ENCODE assay signal across 16 cellular contexts in the genomic region with DNA sequence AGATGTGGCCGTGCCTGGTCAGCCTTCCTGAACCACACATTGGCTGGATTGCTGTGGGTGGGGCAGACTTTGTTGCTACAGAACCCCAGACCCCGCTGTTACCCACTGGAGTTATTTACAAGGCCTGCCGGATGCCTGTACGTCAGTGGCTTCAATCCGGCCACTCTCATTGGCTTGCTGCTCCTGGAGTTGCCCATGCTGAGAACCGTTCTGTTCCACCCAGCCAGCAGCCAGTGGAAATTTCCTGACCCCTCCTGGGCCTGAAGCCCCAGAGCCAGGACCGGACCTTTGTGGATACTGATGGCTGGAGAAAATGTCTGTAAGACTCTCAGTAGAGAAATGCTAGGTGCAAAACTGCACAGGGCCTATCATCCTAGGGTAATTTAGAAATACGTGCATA.
DNase-seq lines count a peak whose midpoint lies in the region; FAIRE-seq and TF ChIP-seq lines count a peak whose summit lies in the region.
"Had no signal": no experiment of that assay in that cellular context is flagged by ENCODE, and none has a peak within 500 bp of the region (broad histone marks: within the 10 kb centered on the region; RNA-seq: fewer than 3 reads in every experiment).

No MANE protein-coding gene starts in this region.

- no peak overlapping the region for H2AFZ ChIP-seq in neuronal stem cell (ENCODE audit: low read length)

- H3K4ac ChIP-seq in neuronal stem cell (ENCODE audit: low read length) = no peak overlapping the region

- no peaks in the 10 kb centered on the region for H3K36me3 ChIP-seq in neuronal stem cell (replicated peaks in 1 of 2; ENCODE audit: control insufficient read depth in 2 of 2, insufficient read depth in 2 of 2, low read length in 2 of 2)

- intact Hi-C loops in CD14-positive monocyte (cut with micrococcal nuclease) = no loop called here

- H3K4me1 Mint-ChIP-seq in CD14-positive monocyte = no peaks in the 10 kb centered on the region
- H3K4me1 Mint-ChIP-seq: CD4-positive, alpha-beta memory T cell had no signal

- no peak overlapping the region for H2BK120ac ChIP-seq in neuronal stem cell (ENCODE audit: low read depth, low read length)

- H3K27me3 ChIP-seq in neuronal stem cell (ENCODE audit: control insufficient read depth in 3 of 3, insufficient read depth in 3 of 3, low read depth in 1 of 3, low read length in 3 of 3) = peaks cover 0 to 6% (median 2%) of the 10 kb centered on the region in 3 experiments

- H4K8ac ChIP-seq in neuronal stem cell (ENCODE audit: low read depth, low read length) = no peak overlapping the region

- no peak overlapping the region for H2AK5ac ChIP-seq in neuronal stem cell (ENCODE audit: low read depth, low read length)

- no peak overlapping the region for H3K27ac ChIP-seq in neuronal stem cell (replicated peaks; ENCODE audit: low read length)
- H3K27ac ChIP-seq: HL-60 had no signal

- no peaks in the 10 kb centered on the region for H3K9me3 ChIP-seq in neuronal stem cell (replicated peaks in 1 of 2; ENCODE audit: control insufficient read depth in 2 of 2, insufficient read depth in 1 of 2, low read depth in 1 of 2, low read length in 2 of 2)

- peaks cover 0 to 7% (median 2%) of the 10 kb centered on the region in 7 donors for H3K9me3 Mint-ChIP-seq in CD14-positive monocyte
- H3K9me3 Mint-ChIP-seq: CD4-positive, alpha-beta memory T cell had no signal

- no peak overlapping the region for H2BK5ac ChIP-seq in neuronal stem cell (ENCODE audit: low read length)

- no peak overlapping the region for H2BK12ac ChIP-seq in neuronal stem cell (ENCODE audit: low read length)

- H3K4me2 ChIP-seq in neuronal stem cell (ENCODE audit: insufficient read depth, low read length, poor library complexity, severe bottlenecking) = no peak overlapping the region

- H3K14ac ChIP-seq in neuronal stem cell (ENCODE audit: low read length) = no peak overlapping the region

- H3K27ac Mint-ChIP-seq in CD14-positive monocyte = no peak overlapping the region
- H3K27ac Mint-ChIP-seq: CD4-positive, alpha-beta memory T cell had no signal

- H3K79me1 ChIP-seq in neuronal stem cell (ENCODE audit: low read depth, low read length) = no peaks in the 10 kb centered on the region

- H3K4me1 ChIP-seq in neuronal stem cell (ENCODE audit: control insufficient read depth in 2 of 2, insufficient read depth in 1 of 2, low read depth in 1 of 2, low read length in 2 of 2) = peaks cover 0 to 6% of the 10 kb centered on the region in 2 donors

- no peak overlapping the region for H2BK15ac ChIP-seq in neuronal stem cell (ENCODE audit: low read length)

- no CpG with 5 or more reads among the region's 8 CpGs for WGBS in neuronal stem cell (ENCODE audit: extremely low coverage in 2 of 2, insufficient read length in 2 of 2, insufficient replicate concordance in 1 of 2), 2 donors

- TF ChIP-seq CTCF in HFF-Myc (IDR thresholded peaks at IDR 0.05; ENCODE audit: low read depth, low read length, missing control alignments) (no peak), choroid plexus epithelial cell (conservative IDR thresholded peaks at IDR 0.05; ENCODE audit: low read depth, low read length) (no peak), CD14-positive monocyte (IDR thresholded peaks at IDR 0.05) (no peak)

- no peak for FAIRE-seq in GM19239 (lab: Jason Lieb, UNC)
- FAIRE-seq: K562 had no signal

- peaks cover 27 to 34% (median 30%) of the 10 kb centered on the region in 3 donors for H3K27me3 Mint-ChIP-seq in CD14-positive monocyte (ENCODE audit: low read depth in 3 of 3)

- no peak overlapping the region for H3K23ac ChIP-seq in neuronal stem cell (ENCODE audit: low read depth, low read length, poor library complexity)

- H3K9ac ChIP-seq in neuronal stem cell (ENCODE audit: low read depth, low read length, poor library complexity) = no peak overlapping the region

- no peaks in the 10 kb centered on the region for H3K36me3 Mint-ChIP-seq in CD14-positive monocyte
- H3K36me3 Mint-ChIP-seq: CD4-positive, alpha-beta memory T cell had no signal

- DNase-seq in EH (ENCODE audit: low read depth) (peak; percentile 7), HFF-Myc (ENCODE audit: extremely low read depth, low read depth) (peak; percentile 26), choroid plexus epithelial cell (ENCODE audit: low read depth) (peak; percentile 40), neuronal stem cell (ENCODE audit: low spot score) (no peak), CD14-positive monocyte (ENCODE audit: low spot score) (no peak), GM19239 (ENCODE audit: insufficient read length, low spot score) (no peak), nucleus accumbens (lab: John Stamatoyannopoulos, UW) (no peak)
- DNase-seq: 8988T; AML-193; CD4-positive, alpha-beta memory T cell; DMS79; EL; GF-D8; GOT3 had no signal

- H3K4me3 ChIP-seq in HFF-Myc (replicated peaks; ENCODE audit: low read depth, low read length) = no peak overlapping the region
- no peak overlapping the region for H3K4me3 ChIP-seq in choroid plexus epithelial cell (ENCODE audit: low read depth, low read length)
- no peak overlapping the region for H3K4me3 ChIP-seq in neuronal stem cell (ENCODE audit: low read length in 2 of 2)
- H3K4me3 ChIP-seq: K562 had no signal

- H3K18ac ChIP-seq in neuronal stem cell (ENCODE audit: low read length) = peak overlapping the region; percentile 25

- H4K91ac ChIP-seq in neuronal stem cell (ENCODE audit: low read depth, low read length, poor library complexity) = no peak overlapping the region

- no peak overlapping the region for H3K4me3 Mint-ChIP-seq in CD14-positive monocyte
- H3K4me3 Mint-ChIP-seq: CD4-positive, alpha-beta memory T cell had no signal

Comparison
In these comparisons a context has a peak if more than half of its experiments do, and no peak if none do; other contexts are left out.
1. DNase-seq: peak in EH (single experiment), HFF-Myc (single experiment) and choroid plexus epithelial cell (single experiment); none in neuronal stem cell (single experiment), CD14-positive monocyte (single experiment), GM19239 (single experiment) and nucleus accumbens (0 of 56).